In genomic region chr16:71882505-71883192, GRCh38 we compare ENCODE assay signal across 8 cellular contexts. TPM values are rescaled to one million over a fixed set of nuclear protein-coding genes. Genes with fewer than 3 reads are reported as not detected.
DNase-seq lines count a peak whose midpoint lies in the region; TF ChIP-seq lines count a peak whose summit lies in the region.

No MANE protein-coding gene starts in this region.

- peaks cover 17% of the 10 kb centered on the region for H3K79me2 ChIP-seq in hepatocyte

- WGBS in hepatocyte (ENCODE audit: low lambda C conversion rate, missing lambda C conversion rate): 6% methylated on average over 10 of the region's 10 CpGs

- DNase-seq in ELR (ENCODE audit: low read depth) (peak; percentile 86), HAP-1 (ENCODE audit: low spot score in 2 of 2) (peak; percentile 45 to 87), NB4 (ENCODE audit: low read depth) (peak; percentile 85), T-helper 22 cell (ENCODE audit: low read depth) (peak; percentile 61), astrocyte of the cerebellum (ENCODE audit: low read depth) (peak; percentile 69), hepatocyte (ENCODE audit: low spot score) (peak; percentile 89), retina (peak; percentile 80), NCI-H187 treated with DMSO at 0.1 percent for 48 hours (lab: John Stamatoyannopoulos, UW) (no peak)

- H3K27ac ChIP-seq in hepatocyte: peak overlapping the region; percentile 100

- H3K36me3 ChIP-seq in HAP-1 (replicated peaks) (peaks cover 30% of the 10 kb centered on the region), hepatocyte (replicated peaks; ENCODE audit: insufficient read depth, low read depth) (peaks cover 3% of the 10 kb centered on the region)

- H3K4me3 ChIP-seq in HAP-1 (peak overlapping the region; percentile 62), NB4 (ENCODE audit: low read depth, low read length) (no peak overlapping the region), astrocyte of the cerebellum (ENCODE audit: low read depth, low read length) (peak overlapping the region; percentile 56), hepatocyte (peak overlapping the region; percentile 99)

- no peaks in the 10 kb centered on the region; the same call in 1 of the 2 replicates for H3K4me1 ChIP-seq in HAP-1
- H3K4me1 ChIP-seq in hepatocyte (ENCODE audit: insufficient read depth): no peaks in the 10 kb centered on the region

- in situ Hi-C loops in HAP-1 (cut with MboI; ENCODE audit: low sequenced_read_pairs): no loop called here
- in situ Hi-C loops in astrocyte of the cerebellum (cut with HindIII; ENCODE audit: low sequenced_read_pairs): no loop called here

- H4K20me1 ChIP-seq in hepatocyte (ENCODE audit: insufficient read depth, poor library complexity, severe bottlenecking): no peaks in the 10 kb centered on the region

- TF ChIP-seq POLR2A in NB4 (IDR thresholded peaks at IDR 0.05; ENCODE audit: extremely low read depth, insufficient read length): no peak

- TF ChIP-seq CTCF in NB4 (IDR thresholded peaks at IDR 0.05; ENCODE audit: low read depth, low read length) (peak; percentile 92), astrocyte of the cerebellum (IDR thresholded peaks at IDR 0.05; ENCODE audit: low read depth, low read length, missing control alignments) (peak; percentile 96), hepatocyte (IDR thresholded peaks at IDR 0.05; ENCODE audit: poor library complexity) (peak; percentile 68)

- H3K27me3 ChIP-seq in HAP-1 (ENCODE audit: low read depth): no peaks in the 10 kb centered on the region
- H3K27me3 ChIP-seq in hepatocyte: no peaks in the 10 kb centered on the region

- peak overlapping the region; percentile 91 for H3K4me2 ChIP-seq in hepatocyte

- peak overlapping the region; percentile 99 for H2AFZ ChIP-seq in hepatocyte

- no peaks in the 10 kb centered on the region for H3K9me2 ChIP-seq in hepatocyte (replicated peaks; ENCODE audit: insufficient read depth)

- H3K9me3 ChIP-seq in HAP-1 (no peaks in the 10 kb centered on the region), hepatocyte (ENCODE audit: low read depth) (no peaks in the 10 kb centered on the region)

RNA-seq across cellular contexts. Expression of gene ZNF821, which starts 1.3 kb away (rescaled TPM):
- total RNA-seq in hepatocyte: 12.7 and 13.5 TPM in 2 replicates
- polyA plus RNA-seq in hepatocyte: 20.6 and 24.4 TPM in 2 replicates

RNA-seq across cellular contexts. Expression of gene IST1, which starts 12.7 kb away (rescaled TPM):
- 216 and 240 TPM in 2 replicates for total RNA-seq in hepatocyte
- polyA plus RNA-seq in hepatocyte: 144 and 172 TPM in 2 replicates

RNA-seq across cellular contexts. Expression of gene ATXN1L, which starts 36.9 kb away (rescaled TPM):
- 17.3 and 20.8 TPM in 2 replicates for total RNA-seq in hepatocyte
- polyA plus RNA-seq in hepatocyte: 8.1 and 8.6 TPM in 2 replicates
